In genomic region chr14:77313374-77313773, GRCh38 we compare ENCODE assay signal across 20 cellular contexts. TPM values are rescaled to one million over a fixed set of nuclear protein-coding genes. Genes with fewer than 3 reads are reported as not detected.
DNase-seq lines count a peak whose midpoint lies in the region; ATAC-seq and TF ChIP-seq lines count a peak whose summit lies in the region.
"Had no signal": no experiment of that assay in that cellular context is flagged by ENCODE, and none has a peak within 500 bp of the region (broad histone marks: within the 10 kb centered on the region; RNA-seq: fewer than 3 reads in every experiment).

No MANE protein-coding gene starts in this region.

- H3K36me3 ChIP-seq in PC-3 (ENCODE audit: low read depth, low read length) (peaks cover 6% of the 10 kb centered on the region; the same call in 1 of the 2 replicates), transverse colon (no peaks in the 10 kb centered on the region)
- H3K36me3 ChIP-seq: BLaER1 had no signal

- no peak overlapping the region for H3K4me3 Mint-ChIP-seq in nephron
- H3K4me3 Mint-ChIP-seq: activated CD4-positive, alpha-beta T cell treated with anti-CD3 and anti-CD28 coated beads for 36 hours; activated naive CD8-positive, alpha-beta T cell treated with anti-CD3 and anti-CD28 coated beads, Interleukin-2, amount 50 U/mL, for 24 hours; T-helper 1 cell treated with Interleukin-12 subunit alpha and Interleukin-12 subunit beta and Interleukin-4 antibody, amounts not matched to agents 30 μg/mL and 1 μg/mL, for 36 hours had no signal

- no peak overlapping the region for H3K9ac ChIP-seq in PC-3 (ENCODE audit: low read length)
- H3K9ac ChIP-seq: BLaER1 had no signal

- H4K20me1 ChIP-seq in PC-3 (ENCODE audit: low read length) = peaks cover 15% of the 10 kb centered on the region; the same call in 1 of the 2 replicates
- H4K20me1 ChIP-seq: BLaER1 had no signal

- in situ Hi-C loops in transverse colon (cut with MboI; ENCODE audit: low pct_ligation_motif_present in 1 of 4, low pct_unique_long_range_greater_than_20kb in 1 of 4, low sequenced_read_pairs in 3 of 4) = loop anchor here in 2 of 4 donors (10.0 to 25.0 kb wide), 4 partner anchors 169 to 426 kb away; partner anchors contain the start of gene ZDHHC22 (in 2 of the 2)

- POLR2A ChIA-PET in PC-3 (lab: Charles Lee; ENCODE audit: unreplicated experiment) = no interaction called here

- H3K4me1 ChIP-seq in PC-3 (ENCODE audit: insufficient read depth, low read length) (peaks cover 41% of the 10 kb centered on the region), transverse colon (peaks cover 6 to 42% (median 22%) of the 10 kb centered on the region in 4 donors)

- peak overlapping the region; percentile 46; the same call in 1 of the 2 replicates for H3K4me2 ChIP-seq in PC-3 (ENCODE audit: low read length)
- H3K4me2 ChIP-seq: BLaER1 had no signal

- H3K4me3 ChIP-seq in PC-3 (ENCODE audit: low read length) (no peak overlapping the region), transverse colon (no peak overlapping the region)
- H3K4me3 ChIP-seq: BLaER1, coronary artery had no signal

- no peaks in the 10 kb centered on the region for H3K9me2 ChIP-seq in PC-3 (replicated peaks; ENCODE audit: low read length)

- DNase-seq in PC-3 (no peak), transverse colon (no peak), NCI-H345 treated with DMSO at 0.1 percent for 48 hours (lab: John Stamatoyannopoulos, UW; ENCODE audit: unreplicated experiment) (no peak)
- DNase-seq in activated CD8-positive, alpha-beta memory T cell treated with anti-CD3 and anti-CD28 coated beads, Interleukin-2, amount 50 U/mL, for 48 hours = no peak
- DNase-seq: activated CD4-positive, alpha-beta T cell treated with anti-CD3 and anti-CD28 coated beads for 36 hours; activated naive CD8-positive, alpha-beta T cell treated with anti-CD3 and anti-CD28 coated beads, Interleukin-2, amount 50 U/mL, for 24 hours; NCI-H187 treated with DMSO at 0.1 percent for 48 hours; NCI-H748 treated with DMSO at 0.1 percent for 48 hours; RPMI8226; stimulated activated naive CD8-positive, alpha-beta T cell treated with anti-CD3 and anti-CD28 coated beads, Interleukin-15, Interleukin-2, amounts not matched to agents 100 U/mL and 50 U/mL, for 24 hours had no signal

- peaks cover 60% of the 10 kb centered on the region for H3K4me1 Mint-ChIP-seq in nephron
- H3K4me1 Mint-ChIP-seq: activated CD4-positive, alpha-beta T cell treated with anti-CD3 and anti-CD28 coated beads for 36 hours; activated naive CD8-positive, alpha-beta T cell treated with anti-CD3 and anti-CD28 coated beads, Interleukin-2, amount 50 U/mL, for 24 hours had no signal

- no TSS peak for BruUV-seq in PC-3 (replicated peaks; lab: Mats Ljungman, UMichigan)

- no peak for TF ChIP-seq EP300 in transverse colon (IDR thresholded peaks at IDR 0.05; ENCODE audit: low read depth)

- H3K27me3 ChIP-seq in PC-3 (ENCODE audit: low read length) (no peaks in the 10 kb centered on the region), transverse colon (no peaks in the 10 kb centered on the region)
- H3K27me3 ChIP-seq: BLaER1 had no signal

- H3K79me2 ChIP-seq in PC-3 (ENCODE audit: low read length) = peaks cover 73% of the 10 kb centered on the region

- intact Hi-C loops in PC-3 (cut with micrococcal nuclease) = loop anchor here (10.0 kb wide), 1 partner anchor 439 kb away; no protein-coding TSS in a partner anchor
- intact Hi-C loops in transverse colon (cut with DNase I; ENCODE audit: low total_unique reads) = no loop called here

- H3K27ac Mint-ChIP-seq in nephron = peak overlapping the region; percentile 14 to 71 (median 36)
- H3K27ac Mint-ChIP-seq: activated CD4-positive, alpha-beta T cell treated with anti-CD3 and anti-CD28 coated beads for 36 hours; activated naive CD8-positive, alpha-beta T cell treated with anti-CD3 and anti-CD28 coated beads, Interleukin-2, amount 50 U/mL, for 24 hours; T-helper 1 cell treated with Interleukin-12 subunit alpha and Interleukin-12 subunit beta and Interleukin-4 antibody, amounts not matched to agents 30 μg/mL and 1 μg/mL, for 36 hours had no signal

- peaks cover 12% of the 10 kb centered on the region for H3K36me3 Mint-ChIP-seq in nephron (ENCODE audit: low read depth)

- no peak overlapping the region for H2AFZ ChIP-seq in PC-3 (ENCODE audit: low read length)

- TF ChIP-seq CTCF in PC-3 (conservative IDR thresholded peaks at IDR 0.05; ENCODE audit: low read depth, low read length) (no peak), nephron (IDR thresholded peaks at IDR 0.05; ENCODE audit: unreplicated experiment in 3 of 3) (no peak), transverse colon (IDR thresholded peaks at IDR 0.05) (no peak)

- CTCF ChIA-PET in PC-3 (lab: Charles Lee) = no interaction called here

- no peaks in the 10 kb centered on the region for H3K9me3 ChIP-seq in PC-3 (ENCODE audit: low read length)
- no peaks in the 10 kb centered on the region for H3K9me3 ChIP-seq in transverse colon
- H3K9me3 ChIP-seq: BLaER1 had no signal

- no peaks in the 10 kb centered on the region for H3K27me3 Mint-ChIP-seq in nephron (ENCODE audit: low read depth)
- H3K27me3 Mint-ChIP-seq: activated CD4-positive, alpha-beta T cell treated with anti-CD3 and anti-CD28 coated beads for 36 hours; activated naive CD8-positive, alpha-beta T cell treated with anti-CD3 and anti-CD28 coated beads, Interleukin-2, amount 50 U/mL, for 24 hours had no signal

- ATAC-seq in PC-3 (no peak), HG02623 (IDR thresholded peaks at IDR 0.05; ENCODE audit: unreplicated experiment) (no peak)
- ATAC-seq: activated CD4-positive, alpha-beta T cell treated with anti-CD3 and anti-CD28 coated beads for 36 hours; activated naive CD8-positive, alpha-beta T cell treated with anti-CD3 and anti-CD28 coated beads, Interleukin-2, amount 50 U/mL, for 24 hours; HCT116; stimulated activated naive CD8-positive, alpha-beta T cell treated with anti-CD3 and anti-CD28 coated beads, Interleukin-15, Interleukin-2, amounts not matched to agents 100 U/mL and 50 U/mL, for 24 hours had no signal

- TF ChIP-seq POLR2A in transverse colon (IDR thresholded peaks at IDR 0.05) = no peak

- 50 to 81% methylated on average over 1 of the region's 1 CpG for WGBS in transverse colon (ENCODE audit: low coverage in 1 of 2), 2 donors

- H3F3A ChIP-seq in PC-3 (ENCODE audit: low read length, unreplicated experiment) = no peaks in the 10 kb centered on the region

- H3K27ac ChIP-seq in PC-3 (ENCODE audit: low read length) (peak overlapping the region; percentile 73), cingulate gyrus (ENCODE audit: low read depth, low read length) (peak overlapping the region; percentile 97), transverse colon (peak overlapping the region; percentile 59 to 76 (median 70))
- H3K27ac ChIP-seq: BLaER1, HL-60 had no signal

- H3K9me3 Mint-ChIP-seq in nephron = no peaks in the 10 kb centered on the region
- H3K9me3 Mint-ChIP-seq: activated naive CD8-positive, alpha-beta T cell treated with anti-CD3 and anti-CD28 coated beads, Interleukin-2, amount 50 U/mL, for 24 hours; T-helper 1 cell treated with Interleukin-12 subunit alpha and Interleukin-12 subunit beta and Interleukin-4 antibody, amounts not matched to agents 30 μg/mL and 1 μg/mL, for 36 hours had no signal

RNA-seq across cellular contexts. Expression of gene POMT2, which starts 7.3 kb away (rescaled TPM):
- 57.6 and 67.6 TPM in 2 replicates for total RNA-seq in PC-3 (2014; rRNA removed)
- 10 to 100 TPM; 12.0 to 77.4 (median 24.9) TPM for total RNA-seq in transverse colon

RNA-seq across cellular contexts. Expression of gene GSTZ1, which starts 7.5 kb away (rescaled TPM):
- total RNA-seq in PC-3 (2014; rRNA removed) (49.9 and 57.4 TPM in 2 replicates), transverse colon (10 to 100 TPM in 3 of 4 donors, 1 to 10 TPM in 1; 1.5 to 40.7 (median 19.7) TPM)

RNA-seq across cellular contexts. Expression of gene NGB, which starts 42.4 kb away (rescaled TPM):
- total RNA-seq in PC-3 (2014; rRNA removed) = not detected in 2 replicates
- total RNA-seq in transverse colon = 1 to 10 TPM in 1 of 4 donors, under 1 TPM in 1, not detected in 2; 0.64 to 1.4 TPM
- total RNA-seq: activated CD4-positive, alpha-beta T cell treated with anti-CD3 and anti-CD28 coated beads for 36 hours; LHCN-M2; lower leg skin had no signal
